ENCODE assay signal across 37 cellular contexts in genomic region chr5:1857256-1857600, GRCh38. TPM values are rescaled to one million over a fixed set of nuclear protein-coding genes. Genes with fewer than 3 reads are reported as not detected.
"Had no signal": no experiment of that assay in that cellular context is flagged by ENCODE, and none has a peak within 500 bp of the region (broad histone marks: within the 10 kb centered on the region; RNA-seq: fewer than 3 reads in every experiment).

No MANE protein-coding gene starts in this region.

- H3K4me3 ChIP-seq: adrenal gland, body of pancreas had no signal

- DNase-seq: activated CD4-positive, alpha-beta memory T cell treated with anti-CD3 and anti-CD28 coated beads for 36 hours; activated CD4-positive, alpha-beta T cell treated with anti-CD3 and anti-CD28 coated beads for 36 hours; activated CD4-positive, alpha-beta T cell treated with anti-CD3 and anti-CD28 coated beads, Interleukin-2, amount 10 ng/mL, durations not matched to agents 24 days and 14 days; activated CD4-positive, CD25-positive, alpha-beta regulatory T cell; activated CD4-positive, CD25-positive, alpha-beta regulatory T cell treated with anti-CD3 and anti-CD28 coated beads, Interleukin-2, amount 50 U/mL, for 72 hours; activated CD8-positive, alpha-beta memory T cell treated with anti-CD3 and anti-CD28 coated beads, Interleukin-2, amount 10 ng/mL, durations not matched to agents 7 days and 5 days; activated CD8-positive, alpha-beta memory T cell treated with anti-CD3 and anti-CD28 coated beads, Interleukin-2, amount 50 U/mL, for 4 hours; activated CD8-positive, alpha-beta T cell treated with anti-CD3 and anti-CD28 coated beads, Interleukin-2, amount 10 ng/mL, durations not matched to agents 7 days and 5 days; activated effector memory CD4-positive, alpha-beta T cell treated with anti-CD3 and anti-CD28 coated beads, Interleukin-2, amount 50 U/mL, for 16 hours; activated naive CD4-positive, alpha-beta T cell treated with anti-CD3 and anti-CD28 coated beads for 36 hours; activated naive CD8-positive, alpha-beta T cell treated with anti-CD3 and anti-CD28 coated beads for 36 hours; activated naive CD8-positive, alpha-beta T cell treated with anti-CD3 and anti-CD28 coated beads, Interleukin-2, amount 50 U/mL, for 24 hours; activated T-cell treated with anti-CD3 and anti-CD28 coated beads, Interleukin-2, amount 50 U/mL, for 1 hour; activated T-cell treated with anti-CD3 and anti-CD28 coated beads, Interleukin-2, amount 50 U/mL, for 48 hours; adrenal gland; amygdala; aorta; body of pancreas; caudate nucleus; cortex of kidney; dermis blood vessel endothelial cell; effector CD4-positive, alpha-beta T cell; effector memory CD8-positive, alpha-beta T cell; erythroblast; foreskin melanocyte; T-helper 2 cell had no signal

- H3K27ac Mint-ChIP-seq: activated CD4-positive, alpha-beta memory T cell treated with anti-CD3 and anti-CD28 coated beads for 36 hours; activated CD4-positive, alpha-beta T cell treated with anti-CD3 and anti-CD28 coated beads for 36 hours; activated CD4-positive, alpha-beta T cell treated with anti-CD3 and anti-CD28 coated beads, Interleukin-2, amount 10 ng/mL, durations not matched to agents 24 days and 14 days; activated CD8-positive, alpha-beta memory T cell treated with anti-CD3 and anti-CD28 coated beads, Interleukin-2, amount 10 ng/mL, durations not matched to agents 7 days and 5 days; activated CD8-positive, alpha-beta T cell treated with anti-CD3 and anti-CD28 coated beads, Interleukin-2, amount 10 ng/mL, durations not matched to agents 7 days and 5 days; activated naive CD4-positive, alpha-beta T cell treated with anti-CD3 and anti-CD28 coated beads for 36 hours; activated naive CD4-positive, alpha-beta T cell treated with anti-CD3 and anti-CD28 coated beads, Interleukin-2, amount 50 U/mL, for 24 hours; activated naive CD8-positive, alpha-beta T cell treated with anti-CD3 and anti-CD28 coated beads for 36 hours; activated naive CD8-positive, alpha-beta T cell treated with anti-CD3 and anti-CD28 coated beads, Interleukin-2, amount 50 U/mL, for 24 hours; activated T-helper 1 cell treated with anti-CD3 and anti-CD28 coated beads, Interleukin-12 subunit alpha, Interleukin-12 subunit beta, Interleukin-2, Interleukin-4 antibody, amounts not matched to agents 30 ng/mL and 10 ng/mL and 1 ng/mL, durations not matched to agents 14 hours and 24 hours and 36 hours; activated T-helper 2 cell treated with anti-CD3 and anti-CD28 coated beads, Interferon-gamma antibody, Interleukin-2, Interleukin-4, amounts not matched to agents 10 μg/mL and 5 μg/mL and 100 μg/mL, durations not matched to agents 14 hours and 24 hours and 36 hours; effector memory CD8-positive, alpha-beta T cell had no signal

- H3K27ac ChIP-seq: adrenal gland, body of pancreas, esophagus muscularis mucosa, gastroesophageal sphincter had no signal

- H3K27me3 ChIP-seq: body of pancreas had no signal

- H3K9me3 Mint-ChIP-seq: activated CD4-positive, alpha-beta memory T cell treated with anti-CD3 and anti-CD28 coated beads for 36 hours; activated CD4-positive, alpha-beta T cell treated with anti-CD3 and anti-CD28 coated beads, Interleukin-2, amount 10 ng/mL, durations not matched to agents 24 days and 14 days; activated naive CD4-positive, alpha-beta T cell treated with anti-CD3 and anti-CD28 coated beads for 36 hours; activated naive CD4-positive, alpha-beta T cell treated with anti-CD3 and anti-CD28 coated beads, Interleukin-2, amount 50 U/mL, for 24 hours; activated naive CD8-positive, alpha-beta T cell treated with anti-CD3 and anti-CD28 coated beads for 36 hours; activated naive CD8-positive, alpha-beta T cell treated with anti-CD3 and anti-CD28 coated beads, Interleukin-2, amount 50 U/mL, for 24 hours; activated T-helper 1 cell treated with anti-CD3 and anti-CD28 coated beads, Interleukin-12 subunit alpha, Interleukin-12 subunit beta, Interleukin-2, Interleukin-4 antibody, amounts not matched to agents 30 ng/mL and 10 ng/mL and 1 ng/mL, durations not matched to agents 14 hours and 24 hours and 36 hours; activated T-helper 2 cell treated with anti-CD3 and anti-CD28 coated beads, Interferon-gamma antibody, Interleukin-2, Interleukin-4, amounts not matched to agents 10 μg/mL and 5 μg/mL and 100 μg/mL, durations not matched to agents 14 hours and 24 hours and 36 hours; effector memory CD8-positive, alpha-beta T cell had no signal

- H3K4me1 Mint-ChIP-seq: activated CD4-positive, alpha-beta T cell treated with anti-CD3 and anti-CD28 coated beads for 36 hours; activated CD4-positive, alpha-beta T cell treated with anti-CD3 and anti-CD28 coated beads, Interleukin-2, amount 10 ng/mL, durations not matched to agents 24 days and 14 days; activated CD8-positive, alpha-beta memory T cell treated with anti-CD3 and anti-CD28 coated beads, Interleukin-2, amount 10 ng/mL, durations not matched to agents 7 days and 5 days; activated naive CD4-positive, alpha-beta T cell treated with anti-CD3 and anti-CD28 coated beads, Interleukin-2, amount 50 U/mL, for 24 hours; activated naive CD8-positive, alpha-beta T cell treated with anti-CD3 and anti-CD28 coated beads for 36 hours; activated naive CD8-positive, alpha-beta T cell treated with anti-CD3 and anti-CD28 coated beads, Interleukin-2, amount 50 U/mL, for 24 hours had no signal

- H3K4me3 Mint-ChIP-seq: activated CD4-positive, alpha-beta memory T cell treated with anti-CD3 and anti-CD28 coated beads for 36 hours; activated CD4-positive, alpha-beta T cell treated with anti-CD3 and anti-CD28 coated beads for 36 hours; activated CD4-positive, alpha-beta T cell treated with anti-CD3 and anti-CD28 coated beads, Interleukin-2, amount 10 ng/mL, durations not matched to agents 24 days and 14 days; activated CD8-positive, alpha-beta memory T cell treated with anti-CD3 and anti-CD28 coated beads, Interleukin-2, amount 10 ng/mL, durations not matched to agents 7 days and 5 days; activated CD8-positive, alpha-beta T cell treated with anti-CD3 and anti-CD28 coated beads, Interleukin-2, amount 10 ng/mL, durations not matched to agents 7 days and 5 days; activated naive CD4-positive, alpha-beta T cell treated with anti-CD3 and anti-CD28 coated beads for 36 hours; activated naive CD4-positive, alpha-beta T cell treated with anti-CD3 and anti-CD28 coated beads, Interleukin-2, amount 50 U/mL, for 24 hours; activated naive CD8-positive, alpha-beta T cell treated with anti-CD3 and anti-CD28 coated beads for 36 hours; activated naive CD8-positive, alpha-beta T cell treated with anti-CD3 and anti-CD28 coated beads, Interleukin-2, amount 50 U/mL, for 24 hours; activated T-helper 1 cell treated with anti-CD3 and anti-CD28 coated beads, Interleukin-12 subunit alpha, Interleukin-12 subunit beta, Interleukin-2, Interleukin-4 antibody, amounts not matched to agents 30 ng/mL and 10 ng/mL and 1 ng/mL, durations not matched to agents 14 hours and 24 hours and 36 hours; effector memory CD8-positive, alpha-beta T cell had no signal

- ATAC-seq: activated CD4-positive, alpha-beta T cell treated with anti-CD3 and anti-CD28 coated beads for 36 hours; activated CD8-positive, alpha-beta memory T cell treated with anti-CD3 and anti-CD28 coated beads, Interleukin-2, amount 10 ng/mL, durations not matched to agents 7 days and 5 days; activated CD8-positive, alpha-beta T cell treated with anti-CD3 and anti-CD28 coated beads, Interleukin-2, amount 10 ng/mL, durations not matched to agents 7 days and 5 days; activated naive CD8-positive, alpha-beta T cell treated with anti-CD3 and anti-CD28 coated beads, Interleukin-2, amount 50 U/mL, for 24 hours; body of pancreas; effector memory CD8-positive, alpha-beta T cell; gastroesophageal sphincter had no signal

- H3K9me3 ChIP-seq: adrenal gland, body of pancreas, esophagus muscularis mucosa, gastroesophageal sphincter had no signal

- H3K4me1 ChIP-seq: adrenal gland, body of pancreas, gastroesophageal sphincter had no signal

- H3K36me3 ChIP-seq: adrenal gland, esophagus muscularis mucosa, gastroesophageal sphincter had no signal

RNA-seq across cellular contexts. Expression of gene IRX4, which starts 25.5 kb away (rescaled TPM):
- total RNA-seq: activated CD4-positive, alpha-beta memory T cell treated with anti-CD3 and anti-CD28 coated beads for 36 hours; activated CD4-positive, alpha-beta T cell treated with anti-CD3 and anti-CD28 coated beads for 36 hours; activated CD4-positive, alpha-beta T cell treated with anti-CD3 and anti-CD28 coated beads, Interleukin-2, amount 10 ng/mL, durations not matched to agents 24 days and 14 days; activated CD8-positive, alpha-beta memory T cell treated with anti-CD3 and anti-CD28 coated beads for 36 hours; activated CD8-positive, alpha-beta memory T cell treated with anti-CD3 and anti-CD28 coated beads, Interleukin-2, amount 10 ng/mL, durations not matched to agents 7 days and 5 days; activated CD8-positive, alpha-beta T cell treated with anti-CD3 and anti-CD28 coated beads, Interleukin-2, amount 10 ng/mL, durations not matched to agents 7 days and 5 days; activated naive CD4-positive, alpha-beta T cell treated with anti-CD3 and anti-CD28 coated beads for 36 hours; activated naive CD8-positive, alpha-beta T cell treated with anti-CD3 and anti-CD28 coated beads for 36 hours; activated T-helper 1 cell treated with anti-CD3 and anti-CD28 coated beads, Interleukin-12 subunit alpha, Interleukin-12 subunit beta, Interleukin-2, Interleukin-4 antibody, amounts not matched to agents 30 ng/mL and 10 ng/mL and 1 ng/mL, durations not matched to agents 14 hours and 24 hours and 36 hours; activated T-helper 2 cell treated with anti-CD3 and anti-CD28 coated beads, Interferon-gamma antibody, Interleukin-2, Interleukin-4, amounts not matched to agents 10 μg/mL and 5 μg/mL and 100 μg/mL, durations not matched to agents 14 hours and 24 hours and 36 hours; adrenal gland; aorta; body of pancreas; chondrocyte; dermis blood vessel endothelial cell; esophagus muscularis mucosa; fibroblast of lung; fibroblast of villous mesenchyme; glomerular endothelial cell; T-helper 1 cell treated with Interleukin-12 subunit alpha and Interleukin-12 subunit beta and Interleukin-4 antibody, amounts not matched to agents 30 ng/mL and 1 ng/mL, for 36 hours had no signal
- polyA plus RNA-seq: aorta, fibroblast of lung had no signal
